Comparison of ENCODE assay signal across 10 cellular contexts in genomic region chr17:45129940-45130639, GRCh38. TPM values are rescaled to one million over a fixed set of nuclear protein-coding genes. Genes with fewer than 3 reads are reported as not detected.
A peak's percentile ranks its signal among the peaks of the same experiment; 100 is the strongest.
DNase-seq lines count a peak whose midpoint lies in the region; ATAC-seq, FAIRE-seq and TF ChIP-seq lines count a peak whose summit lies in the region.
"Had no signal": no experiment of that assay in that cellular context is flagged by ENCODE, and none has a peak within 500 bp of the region (broad histone marks: within the 10 kb centered on the region; RNA-seq: fewer than 3 reads in every experiment).

No MANE protein-coding gene starts in this region.

- ATAC-seq in heart left ventricle (peak in 1 of 4 donors; percentile 0), Right ventricle myocardium inferior (no peak), HG03469 (IDR thresholded peaks at IDR 0.05; ENCODE audit: unreplicated experiment) (no peak), HG03095 (IDR thresholded peaks at IDR 0.05; ENCODE audit: unreplicated experiment) (no peak)

- FAIRE-seq in endothelial cell of umbilical vein (lab: Jason Lieb, UNC) = peak; percentile 49

- H3K27me3 ChIP-seq in heart left ventricle (no peaks in the 10 kb centered on the region), endothelial cell of umbilical vein (ENCODE audit: control insufficient read depth in 2 of 2, insufficient read depth in 2 of 2, low read length in 2 of 2) (no peaks in the 10 kb centered on the region), mucosa of stomach (ENCODE audit: control insufficient read depth, insufficient read depth, low read length) (no peaks in the 10 kb centered on the region)

- peaks cover 2% of the 10 kb centered on the region for H3K79me2 ChIP-seq in endothelial cell of umbilical vein (ENCODE audit: control insufficient read depth, insufficient read depth, low read length)

- TF ChIP-seq POLR2A in heart left ventricle (IDR thresholded peaks at IDR 0.05) (no peak), endothelial cell of umbilical vein (IDR thresholded peaks at IDR 0.05; ENCODE audit: low read depth, low read length) (no peak)

- H3K4me3 ChIP-seq in heart left ventricle (peak overlapping the region in 2 of 12 donors; percentile 7 to 89), endothelial cell of umbilical vein (replicated peaks in 1 of 3; ENCODE audit: insufficient read depth in 1 of 3, low read depth in 1 of 3, low read length in 3 of 3) (no peak overlapping the region), mucosa of stomach (ENCODE audit: low read length) (no peak overlapping the region), urinary bladder (ENCODE audit: low read depth, low read length) (no peak overlapping the region)

- CTCF ChIA-PET in endothelial cell of umbilical vein (lab: Charles Lee) = interaction anchor here (0.5 to 7.2 kb wide), 5 partner anchors 10 to 210 kb away, joined by 3 to 476 read pairs (median 10); no protein-coding TSS in a partner anchor

- no peaks in the 10 kb centered on the region for H3K9me3 ChIP-seq in heart left ventricle
- no peaks in the 10 kb centered on the region for H3K9me3 ChIP-seq in endothelial cell of umbilical vein (replicated peaks; ENCODE audit: control insufficient read depth, insufficient read depth, low read length)
- H3K9me3 ChIP-seq in mucosa of stomach (ENCODE audit: control insufficient read depth, low read length) = no peaks in the 10 kb centered on the region

- H3K4me1 ChIP-seq in heart left ventricle (peaks cover 8 to 67% (median 51%) of the 10 kb centered on the region in 12 donors), endothelial cell of umbilical vein (ENCODE audit: control insufficient read depth, extremely low read depth, insufficient read depth, low read length) (peaks cover 27% of the 10 kb centered on the region), mucosa of stomach (ENCODE audit: control insufficient read depth, insufficient read depth, low read length) (peaks cover 58% of the 10 kb centered on the region), urinary bladder (ENCODE audit: insufficient read depth) (no peaks in the 10 kb centered on the region)

- no peak overlapping the region for H2AFZ ChIP-seq in endothelial cell of umbilical vein (ENCODE audit: low read depth, low read length)

- TF ChIP-seq CTCF in heart left ventricle (IDR thresholded peaks at IDR 0.05) = no peak
- TF ChIP-seq CTCF in endothelial cell of umbilical vein (IDR thresholded peaks at IDR 0.05; ENCODE audit: extremely low read depth in 1 of 2, insufficient read depth in 1 of 2, low read depth in 1 of 2, low read length in 2 of 2) = no peak

- peak overlapping the region in 11 of 12 donors; percentile 77 to 99 (median 85) for H3K27ac ChIP-seq in heart left ventricle
- no peak overlapping the region for H3K27ac ChIP-seq in endothelial cell of umbilical vein (ENCODE audit: insufficient read depth, low read depth, low read length)
- peak overlapping the region; percentile 77 for H3K27ac ChIP-seq in urinary bladder (ENCODE audit: low read depth)

- no TSS peak for BruUV-seq in endothelial cell of umbilical vein (replicated peaks; lab: Mats Ljungman, UMichigan)

- H3K9me1 ChIP-seq in endothelial cell of umbilical vein (replicated peaks; ENCODE audit: control insufficient read depth, extremely low read depth, insufficient read depth, low read length) = no peaks in the 10 kb centered on the region

- WGBS in heart left ventricle, 4 donors = 49 to 60% (median 57%) methylated on average over 12 to 13 of the region's 13 CpGs
- 78% methylated on average over 13 of the region's 13 CpGs for WGBS in urinary bladder

- POLR2A ChIA-PET in endothelial cell of umbilical vein (lab: Charles Lee) = interaction anchor here (1.6 kb wide), 1 partner anchor 18 kb away, joined by 4 read pairs; the partner anchor contains the start of gene HEXIM1

- H3K9ac ChIP-seq in endothelial cell of umbilical vein (replicated peaks; ENCODE audit: extremely low read depth, insufficient read depth, low read length) (no peak overlapping the region), mucosa of stomach (ENCODE audit: low read length) (peak overlapping the region; percentile 22)

- dilution Hi-C loops in endothelial cell of umbilical vein (cut with MboI; ENCODE audit: extremely low pct_ligation_motif_present, low sequenced_read_pairs) = no loop called here

- H3K4me2 ChIP-seq in endothelial cell of umbilical vein (ENCODE audit: insufficient read depth, low read length) = no peak overlapping the region

- H3K36me3 ChIP-seq in heart left ventricle (no peaks in the 10 kb centered on the region), endothelial cell of umbilical vein (ENCODE audit: control insufficient read depth in 2 of 2, extremely low read depth in 1 of 2, insufficient read depth in 2 of 2, low read length in 2 of 2) (no peaks in the 10 kb centered on the region), mucosa of stomach (ENCODE audit: control insufficient read depth, insufficient read depth, low read length) (no peaks in the 10 kb centered on the region), urinary bladder (ENCODE audit: insufficient read depth) (no peaks in the 10 kb centered on the region)

- H4K20me1 ChIP-seq in endothelial cell of umbilical vein (replicated peaks; ENCODE audit: control insufficient read depth, extremely low read depth, insufficient read depth, low read length) = no peaks in the 10 kb centered on the region

- intact Hi-C loops in heart left ventricle (cut with DNase I) = loop anchor here in 9 of 10 donors (2.0 to 10.0 kb wide), 7 partner anchors 33 to 355 kb away; partner anchors contain the start of genes DCAKD (in 1 of the 9) and NMT1 (in 1 of the 9)
- intact Hi-C loops in Right ventricle myocardium inferior (cut with DNase I) = loop anchor here (5.0 kb wide), 3 partner anchors 68 to 353 kb away; partner anchors contain the start of gene NMT1
- intact Hi-C loops in endothelial cell of umbilical vein (cut with micrococcal nuclease) = no loop called here

- DNase-seq in heart left ventricle (peak in 3 of 5 donors; percentile 17 to 47 (median 32)), Right ventricle myocardium inferior (ENCODE audit: missing footprints) (no peak), endothelial cell of umbilical vein (ENCODE audit: low read depth, low spot score) (no peak), NCI-H510A (lab: John Stamatoyannopoulos, UW) (no peak)
- DNase-seq: activated T-cell treated with anti-CD3 and anti-CD28 coated beads, Interleukin-2, amount 50 U/mL, for 48 hours; NCI-H526 treated with DMSO at 0.1 percent for 48 hours had no signal

RNA-seq across cellular contexts. Expression of gene PLCD3, which starts 2.2 kb away (rescaled TPM):
- total RNA-seq in heart left ventricle = 100 to 1,000 TPM; 102 to 207 (median 123) TPM
- 100 to 1,000 TPM in 1 of 2 donors, 10 to 100 TPM in 1; 92.8 to 105 TPM for polyA plus RNA-seq in heart left ventricle
- 200 TPM for total RNA-seq in Right ventricle myocardium inferior
- total RNA-seq in endothelial cell of umbilical vein = 35.0 and 43.1 TPM in 2 replicates
- polyA plus RNA-seq in endothelial cell of umbilical vein = 30.4 and 42.0 TPM in 2 replicates
- 25.0 and 32.8 TPM in 2 replicates for polyA plus RNA-seq in endothelial cell of umbilical vein (2011; cell fraction: cytosol; rRNA removed)
- 21.4 and 26.3 TPM in 2 replicates for polyA plus RNA-seq in endothelial cell of umbilical vein (2011; cell fraction: nucleus; rRNA removed)
- polyA plus RNA-seq in endothelial cell of umbilical vein (2012) = 33.1 and 40.7 TPM in 2 replicates
- polyA minus RNA-seq in endothelial cell of umbilical vein = 22.5 and 38.7 TPM in 2 replicates
- 81.3 TPM for polyA minus RNA-seq in endothelial cell of umbilical vein (2011; cell fraction: cytosol; rRNA and poly(A)+ RNA removed)
- 7.3 and 14.1 TPM in 2 replicates for polyA minus RNA-seq in endothelial cell of umbilical vein (2011; cell fraction: nucleus; rRNA and poly(A)+ RNA removed)
- 18.1 TPM for total RNA-seq in urinary bladder
- 84.1 TPM for polyA plus RNA-seq in urinary bladder

RNA-seq across cellular contexts. Expression of gene ACBD4, which starts 5.4 kb away (rescaled TPM):
- total RNA-seq in heart left ventricle (1 to 10 TPM; 4.1 to 9.8 (median 6.3) TPM), Right ventricle myocardium inferior (6.7 TPM), endothelial cell of umbilical vein (6.7 and 7.5 TPM in 2 replicates), urinary bladder (4.5 TPM)
- polyA plus RNA-seq in heart left ventricle (1 to 10 TPM; 3.3 to 8.8 TPM), endothelial cell of umbilical vein (4.5 and 4.7 TPM in 2 replicates), urinary bladder (18.2 TPM)
- polyA plus RNA-seq in endothelial cell of umbilical vein (2011; cell fraction: cytosol; rRNA removed) = 2.6 and 3.8 TPM in 2 replicates
- 13.7 and 19.5 TPM in 2 replicates for polyA plus RNA-seq in endothelial cell of umbilical vein (2011; cell fraction: nucleus; rRNA removed)
- polyA plus RNA-seq in endothelial cell of umbilical vein (2012) = 3.1 and 6.8 TPM in 2 replicates
- polyA minus RNA-seq in endothelial cell of umbilical vein = 3.7 and 5.2 TPM in 2 replicates
- 4.2 TPM for polyA minus RNA-seq in endothelial cell of umbilical vein (2011; cell fraction: cytosol; rRNA and poly(A)+ RNA removed)
- polyA minus RNA-seq in endothelial cell of umbilical vein (2011; cell fraction: nucleus; rRNA and poly(A)+ RNA removed) = 5.5 and 7.2 TPM in 2 replicates

RNA-seq across cellular contexts. Expression of gene HEXIM1, which starts 18.2 kb away (rescaled TPM):
- 10 to 100 TPM; 14.4 to 28.7 (median 22.5) TPM for total RNA-seq in heart left ventricle
- 10 to 100 TPM; 11.9 to 12.4 TPM for polyA plus RNA-seq in heart left ventricle
- total RNA-seq in Right ventricle myocardium inferior = 33.1 TPM
- 20.0 and 20.6 TPM in 2 replicates for total RNA-seq in endothelial cell of umbilical vein
- 5.0 and 7.0 TPM in 2 replicates for polyA plus RNA-seq in endothelial cell of umbilical vein
- polyA plus RNA-seq in endothelial cell of umbilical vein (2011; cell fraction: cytosol; rRNA removed) = 8.9 and 10.3 TPM in 2 replicates
- polyA plus RNA-seq in endothelial cell of umbilical vein (2011; cell fraction: nucleus; rRNA removed) = 8.1 and 8.9 TPM in 2 replicates
- polyA plus RNA-seq in endothelial cell of umbilical vein (2012) = 11.3 and 14.3 TPM in 2 replicates
- polyA minus RNA-seq in endothelial cell of umbilical vein = 3.7 and 5.7 TPM in 2 replicates
- polyA minus RNA-seq in endothelial cell of umbilical vein (2011; cell fraction: cytosol; rRNA and poly(A)+ RNA removed) = 12.7 TPM
- 3.8 and 4.3 TPM in 2 replicates for polyA minus RNA-seq in endothelial cell of umbilical vein (2011; cell fraction: nucleus; rRNA and poly(A)+ RNA removed)
- 19.2 TPM for total RNA-seq in urinary bladder
- polyA plus RNA-seq in urinary bladder = 22.0 TPM

RNA-seq across cellular contexts. Expression of gene HEXIM2, which starts 31.6 kb away (rescaled TPM):
- total RNA-seq in heart left ventricle (1 to 10 TPM; 3.9 to 7.5 (median 5.7) TPM), Right ventricle myocardium inferior (9.0 TPM), endothelial cell of umbilical vein (3.8 and 4.3 TPM in 2 replicates), urinary bladder (2.0 TPM)
- polyA plus RNA-seq in heart left ventricle (1 to 10 TPM; 3.4 to 6.4 TPM), endothelial cell of umbilical vein (2.9 and 3.7 TPM in 2 replicates), urinary bladder (7.9 TPM)
- polyA plus RNA-seq in endothelial cell of umbilical vein (2011; cell fraction: cytosol; rRNA removed) = 2.9 and 3.4 TPM in 2 replicates
- 2.9 and 3.1 TPM in 2 replicates for polyA plus RNA-seq in endothelial cell of umbilical vein (2011; cell fraction: nucleus; rRNA removed)
- 3.1 TPM in 2 replicates for polyA plus RNA-seq in endothelial cell of umbilical vein (2012)
- 0.92 and 1.4 TPM in 2 replicates for polyA minus RNA-seq in endothelial cell of umbilical vein
- 8.0 TPM for polyA minus RNA-seq in endothelial cell of umbilical vein (2011; cell fraction: cytosol; rRNA and poly(A)+ RNA removed)
- polyA minus RNA-seq in endothelial cell of umbilical vein (2011; cell fraction: nucleus; rRNA and poly(A)+ RNA removed) = 0.58 and 0.96 TPM in 2 replicates

Comparison
In these comparisons a context has a peak if more than half of its experiments do, and no peak if none do; other contexts are left out.
1. DNase-seq: peak in heart left ventricle (3 of 5); none in Right ventricle myocardium inferior (single experiment), endothelial cell of umbilical vein (single experiment) and NCI-H510A (single experiment).